ENCODE assay signal across 8 cellular contexts in genomic region chr3:133805384-133805701, GRCh38. TPM values are rescaled to one million over a fixed set of nuclear protein-coding genes. Genes with fewer than 3 reads are reported as not detected.
DNase-seq lines count a peak whose midpoint lies in the region; ATAC-seq and TF ChIP-seq lines count a peak whose summit lies in the region.

No MANE protein-coding gene starts in this region.

- TF ChIP-seq CTCF in AG10803 (conservative IDR thresholded peaks at IDR 0.05; ENCODE audit: low read length): no peak

- peak overlapping the region; percentile 95 for H3K4me3 ChIP-seq in AG10803 (ENCODE audit: low read length)
- H3K4me3 ChIP-seq in Jurkat, Clone E6-1 (ENCODE audit: low read length): peak overlapping the region; percentile 84

- H3K27ac Mint-ChIP-seq in dendritic cell treated with granulocyte-macrophage colony-stimulating factor and Interleukin-4, amounts not matched to agents 40 ng/mL and 50 ng/mL, for 4 days: peak overlapping the region; percentile 93
- peak overlapping the region; percentile 82 to 87 for H3K27ac Mint-ChIP-seq in natural killer cell treated with Interleukin-12 subunit alpha and Interleukin-12 subunit beta and Interleukin-15 and Interleukin-18, amount 100 ng/mL, for 72 hours

- H3K4me3 Mint-ChIP-seq in dendritic cell treated with granulocyte-macrophage colony-stimulating factor and Interleukin-4, amounts not matched to agents 40 ng/mL and 50 ng/mL, for 4 days: peak overlapping the region; percentile 93
- H3K4me3 Mint-ChIP-seq in natural killer cell treated with Interleukin-12 subunit alpha and Interleukin-12 subunit beta and Interleukin-15 and Interleukin-18, amount 100 ng/mL, for 72 hours: peak overlapping the region; percentile 92

- H3K9me3 Mint-ChIP-seq in dendritic cell treated with granulocyte-macrophage colony-stimulating factor and Interleukin-4, amounts not matched to agents 40 ng/mL and 50 ng/mL, for 4 days: no peaks in the 10 kb centered on the region
- H3K9me3 Mint-ChIP-seq in natural killer cell treated with Interleukin-12 subunit alpha and Interleukin-12 subunit beta and Interleukin-15 and Interleukin-18, amount 100 ng/mL, for 72 hours: no peaks in the 10 kb centered on the region

- intact Hi-C loops in dendritic cell treated with granulocyte-macrophage colony-stimulating factor and Interleukin-4, amounts not matched to agents 40 ng/mL and 50 ng/mL, for 4 days (cut with micrococcal nuclease): loop anchor here (5.0 kb wide), 1 partner anchor 143 kb away; the partner anchor contains the start of gene TOPBP1

- no peak for ATAC-seq in natural killer cell treated with Interleukin-12 subunit alpha and Interleukin-12 subunit beta and Interleukin-15 and Interleukin-18, amount 100 ng/mL, for 72 hours
- ATAC-seq in GM18858 (IDR thresholded peaks at IDR 0.05; ENCODE audit: unreplicated experiment): no peak

- DNase-seq in AG10803 (ENCODE audit: low read depth) (no peak), OCI-M2 (lab: John Stamatoyannopoulos, UW; ENCODE audit: unreplicated experiment) (no peak), NCI-H2029 treated with DMSO at 0.1 percent for 48 hours (lab: John Stamatoyannopoulos, UW) (no peak), AG08395 (ENCODE audit: low spot score) (no peak)
- no peak for DNase-seq in Jurkat, Clone E6-1 (ENCODE audit: low read depth, low spot score)
- DNase-seq in natural killer cell treated with Interleukin-12 subunit alpha and Interleukin-12 subunit beta and Interleukin-15 and Interleukin-18, amount 100 ng/mL, for 72 hours (ENCODE audit: low spot score): no peak

- peaks cover 29% of the 10 kb centered on the region for H3K4me1 Mint-ChIP-seq in dendritic cell treated with granulocyte-macrophage colony-stimulating factor and Interleukin-4, amounts not matched to agents 40 ng/mL and 50 ng/mL, for 4 days (ENCODE audit: low read depth)
- peaks cover 10 to 25% of the 10 kb centered on the region in 2 donors for H3K4me1 Mint-ChIP-seq in natural killer cell treated with Interleukin-12 subunit alpha and Interleukin-12 subunit beta and Interleukin-15 and Interleukin-18, amount 100 ng/mL, for 72 hours (ENCODE audit: low read depth in 2 of 2)

- peaks cover 30% of the 10 kb centered on the region for H3K36me3 Mint-ChIP-seq in dendritic cell treated with granulocyte-macrophage colony-stimulating factor and Interleukin-4, amounts not matched to agents 40 ng/mL and 50 ng/mL, for 4 days (ENCODE audit: low read depth)
- H3K36me3 Mint-ChIP-seq in natural killer cell treated with Interleukin-12 subunit alpha and Interleukin-12 subunit beta and Interleukin-15 and Interleukin-18, amount 100 ng/mL, for 72 hours: peaks cover 13% of the 10 kb centered on the region

- H3K27me3 Mint-ChIP-seq in dendritic cell treated with granulocyte-macrophage colony-stimulating factor and Interleukin-4, amounts not matched to agents 40 ng/mL and 50 ng/mL, for 4 days: peaks cover 5% of the 10 kb centered on the region
- peaks cover 9 to 19% of the 10 kb centered on the region in 2 donors for H3K27me3 Mint-ChIP-seq in natural killer cell treated with Interleukin-12 subunit alpha and Interleukin-12 subunit beta and Interleukin-15 and Interleukin-18, amount 100 ng/mL, for 72 hours

RNA-seq across cellular contexts. Expression of gene SRPRB, which starts 0.3 kb away (rescaled TPM):
- polyA plus RNA-seq in Jurkat, Clone E6-1 (2012; ENCODE audit: insufficient read depth, insufficient read length): 61.1 TPM
- 10 to 100 TPM; 81.4 to 84.5 TPM for total RNA-seq in natural killer cell treated with Interleukin-12 subunit alpha and Interleukin-12 subunit beta and Interleukin-15 and Interleukin-18, amount 100 ng/mL, for 72 hours

RNA-seq across cellular contexts. Expression of gene TF, which starts 59.1 kb away (rescaled TPM):
- 0.31 TPM for polyA plus RNA-seq in Jurkat, Clone E6-1 (2012; ENCODE audit: insufficient read depth, insufficient read length)
- total RNA-seq in natural killer cell treated with Interleukin-12 subunit alpha and Interleukin-12 subunit beta and Interleukin-15 and Interleukin-18, amount 100 ng/mL, for 72 hours: under 1 TPM; 0.78 to 0.98 TPM
